In the genomic region with DNA sequence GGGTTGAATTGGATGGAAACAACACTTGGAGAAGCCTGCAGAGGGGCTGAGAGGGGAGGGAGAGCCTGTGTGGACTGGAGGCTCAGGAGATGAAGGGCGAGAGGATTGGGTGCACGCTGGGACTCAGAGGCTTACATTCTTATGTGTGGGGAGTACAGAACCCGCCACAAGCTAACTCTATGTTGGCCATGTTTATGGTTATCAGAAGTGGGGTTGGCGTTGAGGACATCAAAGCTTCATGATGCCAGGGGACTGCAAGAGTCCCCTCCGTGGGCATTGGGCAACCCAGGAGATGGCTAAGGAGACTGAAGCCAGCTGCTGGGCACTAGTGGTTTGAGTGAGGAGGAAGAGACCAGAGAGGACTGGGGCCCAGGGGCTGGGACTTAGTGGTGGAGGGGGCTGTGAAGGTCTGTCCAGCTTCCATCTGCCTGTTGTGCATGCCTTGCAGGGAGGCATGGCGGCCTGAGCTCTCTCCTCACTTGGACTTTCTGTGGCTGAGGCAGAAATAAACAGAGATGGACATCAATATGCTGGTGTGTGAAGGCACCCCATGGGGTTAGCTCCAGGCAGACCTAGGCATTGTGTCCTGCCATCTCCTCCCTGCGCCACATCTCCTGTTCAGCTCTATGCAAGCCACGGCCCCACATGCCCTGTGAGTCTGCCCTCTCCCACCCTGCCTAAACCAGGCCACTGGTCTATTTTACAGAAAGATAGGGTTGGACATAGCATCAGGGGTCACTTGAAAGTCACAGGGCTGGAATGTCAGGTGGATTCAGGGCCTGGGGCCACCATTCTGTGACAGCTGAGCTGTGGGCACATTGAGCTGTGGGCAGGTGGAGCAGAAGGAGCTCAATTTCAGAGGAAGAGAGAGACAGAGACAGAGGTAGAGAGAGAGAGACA, we compare ENCODE assay signal across 25 cellular contexts.
"Had no signal": no experiment of that assay in that cellular context is flagged by ENCODE, and none has a peak within 500 bp of the region (broad histone marks: within the 10 kb centered on the region; RNA-seq: fewer than 3 reads in every experiment).

No MANE protein-coding gene starts in this region.

- DNase-seq: activated CD4-positive, alpha-beta memory T cell treated with anti-CD3 and anti-CD28 coated beads, Interleukin-2, amount 10 ng/mL, durations not matched to agents 7 days and 5 days; activated CD4-positive, alpha-beta T cell treated with anti-CD3 and anti-CD28 coated beads for 36 hours; activated CD4-positive, alpha-beta T cell treated with anti-CD3 and anti-CD28 coated beads, Interleukin-2, amount 50 U/mL, for 1 hour; activated CD4-positive, CD25-positive, alpha-beta regulatory T cell; activated effector memory CD4-positive, alpha-beta T cell treated with anti-CD3 and anti-CD28 coated beads, Interleukin-2, amount 50 U/mL, for 16 hours; activated naive CD4-positive, alpha-beta T cell treated with Interleukin-2 at 50 U/mL for 16 hours; activated naive CD8-positive, alpha-beta T cell treated with anti-CD3 and anti-CD28 coated beads, Interleukin-2, amount 50 U/mL, for 24 hours; activated T-cell treated with anti-CD3 and anti-CD28 coated beads, Interleukin-2, amount 50 U/mL, for 4 hours; amniotic stem cell; MG63; MV-4-11; NCI-H1105; NCI-H1436; NCI-H1694 treated with DMSO at 0.1 percent for 48 hours; NCI-H2029 treated with DMSO at 0.1 percent for 48 hours; NCI-H345; NCI-H510A; NCI-H526 treated with DMSO at 0.1 percent for 48 hours; NCI-H82; T-cell; T-helper 2 cell had no signal

- H3K4me3 ChIP-seq: MG63, SK-N-MC had no signal

- H3K9me3 ChIP-seq: MG63 had no signal

- H3K27ac ChIP-seq: SK-N-MC, VCaP had no signal

- H3K27me3 ChIP-seq: MG63 had no signal

- ATAC-seq: activated CD4-positive, alpha-beta T cell treated with anti-CD3 and anti-CD28 coated beads for 36 hours; activated naive CD4-positive, alpha-beta T cell treated with anti-CD3 and anti-CD28 coated beads, Interleukin-2, amount 50 U/mL, for 72 hours; activated naive CD8-positive, alpha-beta T cell treated with anti-CD3 and anti-CD28 coated beads, Interleukin-2, amount 50 U/mL, for 24 hours; activated T-cell treated with anti-CD3 and anti-CD28 coated beads, Interleukin-2, amount 50 U/mL, for 4 hours; Right ventricle myocardium inferior had no signal

- H3K36me3 ChIP-seq: MG63 had no signal
